ENCODE assay signal across 1 cellular context in genomic region chr17:43778337-43779144, GRCh38.
A peak's percentile ranks its signal among the peaks of the same experiment; 100 is the strongest.
TF ChIP-seq lines count a peak whose summit lies in the region.

Gene DUSP3, minus strand, starts transcription at chr17:43778977. Its CDS starts 53 bp downstream, at chr17:43778924.

TF ChIP-seq in K562, 482 proteins besides CTCF, POLR2A, EP300 and RAD21 (continued from another document and continues in another):
- TF ChIP-seq, protein P1, sequence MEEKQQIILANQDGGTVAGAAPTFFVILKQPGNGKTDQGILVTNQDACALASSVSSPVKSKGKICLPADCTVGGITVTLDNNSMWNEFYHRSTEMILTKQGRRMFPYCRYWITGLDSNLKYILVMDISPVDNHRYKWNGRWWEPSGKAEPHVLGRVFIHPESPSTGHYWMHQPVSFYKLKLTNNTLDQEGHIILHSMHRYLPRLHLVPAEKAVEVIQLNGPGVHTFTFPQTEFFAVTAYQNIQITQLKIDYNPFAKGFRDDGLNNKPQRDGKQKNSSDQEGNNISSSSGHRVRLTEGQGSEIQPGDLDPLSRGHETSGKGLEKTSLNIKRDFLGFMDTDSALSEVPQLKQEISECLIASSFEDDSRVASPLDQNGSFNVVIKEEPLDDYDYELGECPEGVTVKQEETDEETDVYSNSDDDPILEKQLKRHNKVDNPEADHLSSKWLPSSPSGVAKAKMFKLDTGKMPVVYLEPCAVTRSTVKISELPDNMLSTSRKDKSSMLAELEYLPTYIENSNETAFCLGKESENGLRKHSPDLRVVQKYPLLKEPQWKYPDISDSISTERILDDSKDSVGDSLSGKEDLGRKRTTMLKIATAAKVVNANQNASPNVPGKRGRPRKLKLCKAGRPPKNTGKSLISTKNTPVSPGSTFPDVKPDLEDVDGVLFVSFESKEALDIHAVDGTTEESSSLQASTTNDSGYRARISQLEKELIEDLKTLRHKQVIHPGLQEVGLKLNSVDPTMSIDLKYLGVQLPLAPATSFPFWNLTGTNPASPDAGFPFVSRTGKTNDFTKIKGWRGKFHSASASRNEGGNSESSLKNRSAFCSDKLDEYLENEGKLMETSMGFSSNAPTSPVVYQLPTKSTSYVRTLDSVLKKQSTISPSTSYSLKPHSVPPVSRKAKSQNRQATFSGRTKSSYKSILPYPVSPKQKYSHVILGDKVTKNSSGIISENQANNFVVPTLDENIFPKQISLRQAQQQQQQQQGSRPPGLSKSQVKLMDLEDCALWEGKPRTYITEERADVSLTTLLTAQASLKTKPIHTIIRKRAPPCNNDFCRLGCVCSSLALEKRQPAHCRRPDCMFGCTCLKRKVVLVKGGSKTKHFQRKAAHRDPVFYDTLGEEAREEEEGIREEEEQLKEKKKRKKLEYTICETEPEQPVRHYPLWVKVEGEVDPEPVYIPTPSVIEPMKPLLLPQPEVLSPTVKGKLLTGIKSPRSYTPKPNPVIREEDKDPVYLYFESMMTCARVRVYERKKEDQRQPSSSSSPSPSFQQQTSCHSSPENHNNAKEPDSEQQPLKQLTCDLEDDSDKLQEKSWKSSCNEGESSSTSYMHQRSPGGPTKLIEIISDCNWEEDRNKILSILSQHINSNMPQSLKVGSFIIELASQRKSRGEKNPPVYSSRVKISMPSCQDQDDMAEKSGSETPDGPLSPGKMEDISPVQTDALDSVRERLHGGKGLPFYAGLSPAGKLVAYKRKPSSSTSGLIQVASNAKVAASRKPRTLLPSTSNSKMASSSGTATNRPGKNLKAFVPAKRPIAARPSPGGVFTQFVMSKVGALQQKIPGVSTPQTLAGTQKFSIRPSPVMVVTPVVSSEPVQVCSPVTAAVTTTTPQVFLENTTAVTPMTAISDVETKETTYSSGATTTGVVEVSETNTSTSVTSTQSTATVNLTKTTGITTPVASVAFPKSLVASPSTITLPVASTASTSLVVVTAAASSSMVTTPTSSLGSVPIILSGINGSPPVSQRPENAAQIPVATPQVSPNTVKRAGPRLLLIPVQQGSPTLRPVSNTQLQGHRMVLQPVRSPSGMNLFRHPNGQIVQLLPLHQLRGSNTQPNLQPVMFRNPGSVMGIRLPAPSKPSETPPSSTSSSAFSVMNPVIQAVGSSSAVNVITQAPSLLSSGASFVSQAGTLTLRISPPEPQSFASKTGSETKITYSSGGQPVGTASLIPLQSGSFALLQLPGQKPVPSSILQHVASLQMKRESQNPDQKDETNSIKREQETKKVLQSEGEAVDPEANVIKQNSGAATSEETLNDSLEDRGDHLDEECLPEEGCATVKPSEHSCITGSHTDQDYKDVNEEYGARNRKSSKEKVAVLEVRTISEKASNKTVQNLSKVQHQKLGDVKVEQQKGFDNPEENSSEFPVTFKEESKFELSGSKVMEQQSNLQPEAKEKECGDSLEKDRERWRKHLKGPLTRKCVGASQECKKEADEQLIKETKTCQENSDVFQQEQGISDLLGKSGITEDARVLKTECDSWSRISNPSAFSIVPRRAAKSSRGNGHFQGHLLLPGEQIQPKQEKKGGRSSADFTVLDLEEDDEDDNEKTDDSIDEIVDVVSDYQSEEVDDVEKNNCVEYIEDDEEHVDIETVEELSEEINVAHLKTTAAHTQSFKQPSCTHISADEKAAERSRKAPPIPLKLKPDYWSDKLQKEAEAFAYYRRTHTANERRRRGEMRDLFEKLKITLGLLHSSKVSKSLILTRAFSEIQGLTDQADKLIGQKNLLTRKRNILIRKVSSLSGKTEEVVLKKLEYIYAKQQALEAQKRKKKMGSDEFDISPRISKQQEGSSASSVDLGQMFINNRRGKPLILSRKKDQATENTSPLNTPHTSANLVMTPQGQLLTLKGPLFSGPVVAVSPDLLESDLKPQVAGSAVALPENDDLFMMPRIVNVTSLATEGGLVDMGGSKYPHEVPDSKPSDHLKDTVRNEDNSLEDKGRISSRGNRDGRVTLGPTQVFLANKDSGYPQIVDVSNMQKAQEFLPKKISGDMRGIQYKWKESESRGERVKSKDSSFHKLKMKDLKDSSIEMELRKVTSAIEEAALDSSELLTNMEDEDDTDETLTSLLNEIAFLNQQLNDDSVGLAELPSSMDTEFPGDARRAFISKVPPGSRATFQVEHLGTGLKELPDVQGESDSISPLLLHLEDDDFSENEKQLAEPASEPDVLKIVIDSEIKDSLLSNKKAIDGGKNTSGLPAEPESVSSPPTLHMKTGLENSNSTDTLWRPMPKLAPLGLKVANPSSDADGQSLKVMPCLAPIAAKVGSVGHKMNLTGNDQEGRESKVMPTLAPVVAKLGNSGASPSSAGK (IDR thresholded peaks at IDR 0.05) = no peak
- TF ChIP-seq ZNF134 (CRISPR knock-in tag; conservative IDR thresholded peaks at IDR 0.05) (no peak), ZNF311 (CRISPR knock-in tag; IDR thresholded peaks at IDR 0.05) (no peak), YY1 (IDR thresholded peaks at IDR 0.05; ENCODE audit: borderline replicate concordance in 1 of 3, control insufficient read depth in 1 of 3, extremely low read depth in 1 of 3, insufficient read depth in 3 of 3, insufficient read length in 1 of 3, insufficient replicate concordance in 2 of 3, low read depth in 1 of 3, low read length in 2 of 3) (peak; percentile 56 to 92 (median 87)), ETS2 (tag; IDR thresholded peaks at IDR 0.05; ENCODE audit: borderline replicate concordance, poor library complexity, severe bottlenecking) (no peak), ZFX (CRISPR knock-in tag; IDR thresholded peaks at IDR 0.05) (peak; percentile 89), KAT7 (CRISPR knock-in tag; IDR thresholded peaks at IDR 0.05; ENCODE audit: borderline replicate concordance) (0 out of 2 replicates have a peak, but pooled peaks have one; percentile 8), SRF (CRISPR knock-in tag; IDR thresholded peaks at IDR 0.05) (no peak), CAMTA2 (CRISPR knock-in tag; conservative IDR thresholded peaks at IDR 0.05) (no peak), HCFC1 (IDR thresholded peaks at IDR 0.05; ENCODE audit: low read depth, low read length) (peak; percentile 26; the same call in 1 of the 2 replicates), ELK1 (CRISPR knock-in tag; IDR thresholded peaks at IDR 0.05) (no peak), PHF8 (IDR thresholded peaks at IDR 0.05; ENCODE audit: borderline replicate concordance, low read length) (peak; percentile 93), ZNF696 (CRISPR knock-in tag; conservative IDR thresholded peaks at IDR 0.05) (no peak), RBM22 (IDR thresholded peaks at IDR 0.05; ENCODE audit: low read depth, low read length, poor library complexity, severe bottlenecking) (no peak), ZNF263 (CRISPR knock-in tag; IDR thresholded peaks at IDR 0.05; ENCODE audit: borderline replicate concordance) (no peak), TAF1 (IDR thresholded peaks at IDR 0.05; ENCODE audit: control insufficient read depth, extremely low read depth, insufficient read depth, low read length, severe bottlenecking) (peak; percentile 51), BACH1 (tag; IDR thresholded peaks at IDR 0.05) (no peak), ZC3H8 (IDR thresholded peaks at IDR 0.05) (no peak), MEF2A (IDR thresholded peaks at IDR 0.05; ENCODE audit: control insufficient read depth, low read depth, low read length) (no peak), HLTF (IDR thresholded peaks at IDR 0.05) (no peak), ZNF395 (CRISPR knock-in tag; IDR thresholded peaks at IDR 0.05) (peak; percentile 20; the same call in 1 of the 2 replicates), MLLT1 (IDR thresholded peaks at IDR 0.05) (no peak), TFAM (CRISPR knock-in tag; conservative IDR thresholded peaks at IDR 0.05) (no peak), ATF1 (CRISPR knock-in tag; IDR thresholded peaks at IDR 0.05) (no peak), ATF1 (tag; IDR thresholded peaks at IDR 0.05) (peak; percentile 94), ZNF146 (CRISPR knock-in tag; IDR thresholded peaks at IDR 0.05; ENCODE audit: unreplicated experiment) (no peak), ZNF24 (IDR thresholded peaks at IDR 0.05) (no peak), ZNF408 (CRISPR knock-in tag; IDR thresholded peaks at IDR 0.05; ENCODE audit: low read depth) (no peak), EGR1 (conservative IDR thresholded peaks at IDR 0.05) (no peak), CREM (IDR thresholded peaks at IDR 0.05; ENCODE audit: low read depth) (peak; percentile 92), BDP1 (IDR thresholded peaks at IDR 0.05; ENCODE audit: insufficient read depth, insufficient read length) (no peak), MAZ (CRISPR knock-in tag; conservative IDR thresholded peaks at IDR 0.05 in 1 of 2, IDR thresholded peaks at IDR 0.05 in 1 of 2) (peak; percentile 63 to 85; a peak in 3 of 4 replicates), TOE1 (IDR thresholded peaks at IDR 0.05; ENCODE audit: borderline replicate concordance) (peak; percentile 89; the same call in 1 of the 2 replicates), TOE1 (CRISPR knock-in tag; IDR thresholded peaks at IDR 0.05; ENCODE audit: borderline replicate concordance, low read depth) (0 out of 2 replicates have a peak, but pooled peaks have one; percentile 60), TFAP4 (CRISPR knock-in tag; IDR thresholded peaks at IDR 0.05; ENCODE audit: borderline replicate concordance) (peak; percentile 75), RFX5 (IDR thresholded peaks at IDR 0.05; ENCODE audit: low read depth, low read length) (no peak), PREB (CRISPR knock-in tag; IDR thresholded peaks at IDR 0.05) (no peak), ZNF143 (CRISPR knock-in tag; IDR thresholded peaks at IDR 0.05) (no peak), GTF2E2 (tag; IDR thresholded peaks at IDR 0.05) (peak; percentile 40; the same call in 1 of the 2 replicates), ILF3 (IDR thresholded peaks at IDR 0.05; ENCODE audit: borderline replicate concordance) (peak; percentile 68; the same call in 1 of the 2 replicates), KDM4B (IDR thresholded peaks at IDR 0.05; ENCODE audit: borderline replicate concordance in 2 of 2, low read depth in 1 of 2) (no peak)
- TF ChIP-seq, protein P2, sequence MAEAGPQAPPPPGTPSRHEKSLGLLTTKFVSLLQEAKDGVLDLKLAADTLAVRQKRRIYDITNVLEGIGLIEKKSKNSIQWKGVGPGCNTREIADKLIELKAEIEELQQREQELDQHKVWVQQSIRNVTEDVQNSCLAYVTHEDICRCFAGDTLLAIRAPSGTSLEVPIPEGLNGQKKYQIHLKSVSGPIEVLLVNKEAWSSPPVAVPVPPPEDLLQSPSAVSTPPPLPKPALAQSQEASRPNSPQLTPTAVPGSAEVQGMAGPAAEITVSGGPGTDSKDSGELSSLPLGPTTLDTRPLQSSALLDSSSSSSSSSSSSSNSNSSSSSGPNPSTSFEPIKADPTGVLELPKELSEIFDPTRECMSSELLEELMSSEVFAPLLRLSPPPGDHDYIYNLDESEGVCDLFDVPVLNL (CRISPR knock-in tag; IDR thresholded peaks at IDR 0.05; ENCODE audit: low read depth) = no peak
- TF ChIP-seq, protein P3, sequence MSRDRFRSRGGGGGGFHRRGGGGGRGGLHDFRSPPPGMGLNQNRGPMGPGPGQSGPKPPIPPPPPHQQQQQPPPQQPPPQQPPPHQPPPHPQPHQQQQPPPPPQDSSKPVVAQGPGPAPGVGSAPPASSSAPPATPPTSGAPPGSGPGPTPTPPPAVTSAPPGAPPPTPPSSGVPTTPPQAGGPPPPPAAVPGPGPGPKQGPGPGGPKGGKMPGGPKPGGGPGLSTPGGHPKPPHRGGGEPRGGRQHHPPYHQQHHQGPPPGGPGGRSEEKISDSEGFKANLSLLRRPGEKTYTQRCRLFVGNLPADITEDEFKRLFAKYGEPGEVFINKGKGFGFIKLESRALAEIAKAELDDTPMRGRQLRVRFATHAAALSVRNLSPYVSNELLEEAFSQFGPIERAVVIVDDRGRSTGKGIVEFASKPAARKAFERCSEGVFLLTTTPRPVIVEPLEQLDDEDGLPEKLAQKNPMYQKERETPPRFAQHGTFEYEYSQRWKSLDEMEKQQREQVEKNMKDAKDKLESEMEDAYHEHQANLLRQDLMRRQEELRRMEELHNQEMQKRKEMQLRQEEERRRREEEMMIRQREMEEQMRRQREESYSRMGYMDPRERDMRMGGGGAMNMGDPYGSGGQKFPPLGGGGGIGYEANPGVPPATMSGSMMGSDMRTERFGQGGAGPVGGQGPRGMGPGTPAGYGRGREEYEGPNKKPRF (IDR thresholded peaks at IDR 0.05; ENCODE audit: low read depth, low read length) = no peak
